Comparison of ENCODE assay signal across 33 cellular contexts in the genomic region with DNA sequence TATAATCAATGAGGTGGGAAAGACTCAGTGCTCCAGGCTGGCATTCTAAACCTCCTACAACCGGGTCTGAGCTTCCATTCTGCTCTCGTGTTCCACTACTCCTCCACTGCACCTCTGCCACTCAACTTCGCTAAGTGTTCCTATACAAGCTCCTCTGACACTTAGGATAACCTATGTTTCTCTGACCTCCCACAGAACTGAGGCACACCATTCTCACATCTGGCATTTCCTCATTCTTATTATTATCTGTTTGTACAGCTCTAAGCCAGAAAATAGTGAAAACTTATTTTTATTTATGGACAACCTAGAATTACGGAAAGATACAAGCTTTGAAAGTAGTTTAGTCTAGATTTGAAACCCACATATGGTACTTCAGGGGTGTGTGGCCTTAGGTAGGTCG.
DNase-seq lines count a peak whose midpoint lies in the region; ATAC-seq, FAIRE-seq and TF ChIP-seq lines count a peak whose summit lies in the region.
"Had no signal": no experiment of that assay in that cellular context is flagged by ENCODE, and none has a peak within 500 bp of the region (broad histone marks: within the 10 kb centered on the region; RNA-seq: fewer than 3 reads in every experiment).

No MANE protein-coding gene starts in this region.

- no peak overlapping the region for H3K9ac ChIP-seq in astrocyte (ENCODE audit: low read length)
- H3K9ac ChIP-seq in skeletal muscle tissue (ENCODE audit: low read depth in 1 of 3, low read length in 3 of 3) = peak overlapping the region in 1 of 3 donors; percentile 23
- H3K9ac ChIP-seq: neural progenitor cell had no signal

- no peak for ATAC-seq in activated naive CD8-positive, alpha-beta T cell treated with anti-CD3 and anti-CD28 coated beads, Interleukin-2, amount 50 U/mL, for 24 hours
- ATAC-seq in naive thymus-derived CD4-positive, alpha-beta T cell = no peak
- ATAC-seq: lower lobe of right lung, Panc1 had no signal

- no peak overlapping the region for H3K4me2 ChIP-seq in astrocyte (ENCODE audit: low read length)
- H3K4me2 ChIP-seq: neural progenitor cell had no signal

- peaks cover 96% of the 10 kb centered on the region for H3K79me2 ChIP-seq in astrocyte (ENCODE audit: insufficient read depth, low read length)

- H3K4me1 Mint-ChIP-seq in activated naive CD8-positive, alpha-beta T cell treated with anti-CD3 and anti-CD28 coated beads for 36 hours = peaks cover 46% of the 10 kb centered on the region
- peaks cover 48% of the 10 kb centered on the region for H3K4me1 Mint-ChIP-seq in activated naive CD8-positive, alpha-beta T cell treated with anti-CD3 and anti-CD28 coated beads, Interleukin-2, amount 50 U/mL, for 24 hours
- H3K4me1 Mint-ChIP-seq in astrocyte (ENCODE audit: low read depth, unreplicated experiment) = peaks cover 52% of the 10 kb centered on the region
- peaks cover 22 to 66% (median 61%) of the 10 kb centered on the region in 7 donors for H3K4me1 Mint-ChIP-seq in naive thymus-derived CD4-positive, alpha-beta T cell

- H3K27me3 ChIP-seq in astrocyte (ENCODE audit: insufficient read depth, low read length) (no peaks in the 10 kb centered on the region), skeletal muscle tissue (ENCODE audit: control insufficient read depth in 3 of 3, insufficient read depth in 3 of 3, low read length in 3 of 3) (no peaks in the 10 kb centered on the region)
- no peaks in the 10 kb centered on the region for H3K27me3 ChIP-seq in naive thymus-derived CD4-positive, alpha-beta T cell (ENCODE audit: control insufficient read depth in 2 of 2, insufficient read depth in 2 of 2, low read length in 2 of 2)
- H3K27me3 ChIP-seq: esophagus muscularis mucosa, MG63, neural progenitor cell, stomach, uterus had no signal

- H3K4me1 ChIP-seq in astrocyte (ENCODE audit: insufficient read depth, low read length) = peaks cover 36% of the 10 kb centered on the region
- H3K4me1 ChIP-seq in naive thymus-derived CD4-positive, alpha-beta T cell (ENCODE audit: control insufficient read depth in 2 of 2, insufficient read depth in 2 of 2, low read length in 2 of 2) = peaks cover 0 to 16% of the 10 kb centered on the region in 2 donors
- peaks cover 39 to 43% (median 40%) of the 10 kb centered on the region in 3 donors for H3K4me1 ChIP-seq in skeletal muscle tissue (ENCODE audit: control insufficient read depth in 3 of 3, insufficient read depth in 3 of 3, low read length in 3 of 3)

- H3K27ac Mint-ChIP-seq in activated naive CD8-positive, alpha-beta T cell treated with anti-CD3 and anti-CD28 coated beads for 36 hours = peak overlapping the region; percentile 31
- no peak overlapping the region for H3K27ac Mint-ChIP-seq in activated naive CD8-positive, alpha-beta T cell treated with anti-CD3 and anti-CD28 coated beads, Interleukin-2, amount 50 U/mL, for 24 hours
- H3K27ac Mint-ChIP-seq in astrocyte (ENCODE audit: unreplicated experiment) = peak overlapping the region; percentile 91
- peak overlapping the region in 7 of 9 donors; percentile 1 to 79 (median 11) for H3K27ac Mint-ChIP-seq in naive thymus-derived CD4-positive, alpha-beta T cell
- H3K27ac Mint-ChIP-seq: activated CD4-positive, alpha-beta T cell treated with anti-CD3 and anti-CD28 coated beads, Interleukin-2, amount 10 ng/mL, durations not matched to agents 7 days and 5 days; activated naive CD8-positive, alpha-beta T cell treated with anti-CD3 and anti-CD28 coated beads, Interleukin-2, amount 10 ng/mL, durations not matched to agents 7 days and 5 days; dendritic cell treated with granulocyte-macrophage colony-stimulating factor and Interleukin-4, amounts not matched to agents 40 ng/mL and 50 ng/mL, for 4 days; neural progenitor cell had no signal

- H3K9me3 ChIP-seq in astrocyte (ENCODE audit: insufficient read depth, low read depth, low read length) (no peaks in the 10 kb centered on the region), skeletal muscle tissue (ENCODE audit: control insufficient read depth in 3 of 3, low read length in 3 of 3) (no peaks in the 10 kb centered on the region)
- no peaks in the 10 kb centered on the region for H3K9me3 ChIP-seq in naive thymus-derived CD4-positive, alpha-beta T cell (ENCODE audit: control insufficient read depth in 2 of 3, low read length in 3 of 3)
- H3K9me3 ChIP-seq: esophagus muscularis mucosa, lower lobe of right lung, MG63, stomach, uterus had no signal

- POLR2A ChIA-PET in naive thymus-derived CD4-positive, alpha-beta T cell (lab: Charles Lee) = no interaction called here

- H3K27me3 Mint-ChIP-seq in activated naive CD8-positive, alpha-beta T cell treated with anti-CD3 and anti-CD28 coated beads for 36 hours = no peaks in the 10 kb centered on the region
- H3K27me3 Mint-ChIP-seq in activated naive CD8-positive, alpha-beta T cell treated with anti-CD3 and anti-CD28 coated beads, Interleukin-2, amount 50 U/mL, for 24 hours = no peaks in the 10 kb centered on the region
- H3K27me3 Mint-ChIP-seq in astrocyte (ENCODE audit: low read depth, unreplicated experiment) = no peaks in the 10 kb centered on the region
- H3K27me3 Mint-ChIP-seq in naive thymus-derived CD4-positive, alpha-beta T cell = no peaks in the 10 kb centered on the region
- H3K27me3 Mint-ChIP-seq: activated CD4-positive, alpha-beta T cell treated with anti-CD3 and anti-CD28 coated beads, Interleukin-2, amount 10 ng/mL, durations not matched to agents 7 days and 5 days; activated naive CD8-positive, alpha-beta T cell treated with anti-CD3 and anti-CD28 coated beads, Interleukin-2, amount 10 ng/mL, durations not matched to agents 7 days and 5 days; dendritic cell treated with granulocyte-macrophage colony-stimulating factor and Interleukin-4, amounts not matched to agents 40 ng/mL and 50 ng/mL, for 4 days had no signal

- H3K4me3 Mint-ChIP-seq in activated naive CD8-positive, alpha-beta T cell treated with anti-CD3 and anti-CD28 coated beads for 36 hours = no peak overlapping the region
- no peak overlapping the region for H3K4me3 Mint-ChIP-seq in activated naive CD8-positive, alpha-beta T cell treated with anti-CD3 and anti-CD28 coated beads, Interleukin-2, amount 50 U/mL, for 24 hours
- H3K4me3 Mint-ChIP-seq in astrocyte (ENCODE audit: unreplicated experiment) = no peak overlapping the region
- no peak overlapping the region for H3K4me3 Mint-ChIP-seq in naive thymus-derived CD4-positive, alpha-beta T cell
- H3K4me3 Mint-ChIP-seq: activated CD4-positive, alpha-beta T cell treated with anti-CD3 and anti-CD28 coated beads, Interleukin-2, amount 10 ng/mL, durations not matched to agents 7 days and 5 days; activated naive CD8-positive, alpha-beta T cell treated with anti-CD3 and anti-CD28 coated beads, Interleukin-2, amount 10 ng/mL, durations not matched to agents 7 days and 5 days; dendritic cell treated with granulocyte-macrophage colony-stimulating factor and Interleukin-4, amounts not matched to agents 40 ng/mL and 50 ng/mL, for 4 days; neural progenitor cell had no signal

- H3K27ac ChIP-seq in astrocyte (ENCODE audit: low read depth, low read length) (no peak overlapping the region), skeletal muscle tissue (ENCODE audit: low read depth, low read length) (peak overlapping the region; percentile 21)
- H3K27ac ChIP-seq in naive thymus-derived CD4-positive, alpha-beta T cell (ENCODE audit: low read depth, low read length) = no peak overlapping the region
- H3K27ac ChIP-seq: esophagus muscularis mucosa, lower lobe of right lung, neural progenitor cell, stomach, uterus had no signal

- CTCF ChIA-PET in naive thymus-derived CD4-positive, alpha-beta T cell (lab: Charles Lee) = no interaction called here

- no peak for FAIRE-seq in astrocyte (lab: Jason Lieb, UNC)
- FAIRE-seq: A204.1, D721Med, endometrium, GM19239 had no signal

- H3K4me3 ChIP-seq in astrocyte (ENCODE audit: insufficient read depth, low read depth, low read length) = no peak overlapping the region
- H3K4me3 ChIP-seq in naive thymus-derived CD4-positive, alpha-beta T cell (ENCODE audit: low read length) = no peak overlapping the region
- H3K4me3 ChIP-seq in skeletal muscle tissue (ENCODE audit: low read length in 3 of 3) = peak overlapping the region in 1 of 3 donors; percentile 29
- H3K4me3 ChIP-seq: esophagus muscularis mucosa, lower lobe of right lung, MG63, neural progenitor cell, stomach, uterus had no signal

- peaks cover 72% of the 10 kb centered on the region for H4K20me1 ChIP-seq in astrocyte (ENCODE audit: insufficient read depth, low read length)

- peaks cover 6% of the 10 kb centered on the region for H3K36me3 Mint-ChIP-seq in activated naive CD8-positive, alpha-beta T cell treated with anti-CD3 and anti-CD28 coated beads for 36 hours
- H3K36me3 Mint-ChIP-seq in activated naive CD8-positive, alpha-beta T cell treated with anti-CD3 and anti-CD28 coated beads, Interleukin-2, amount 50 U/mL, for 24 hours (ENCODE audit: low read depth) = no peaks in the 10 kb centered on the region
- H3K36me3 Mint-ChIP-seq in astrocyte (ENCODE audit: low read depth, unreplicated experiment) = peaks cover 3% of the 10 kb centered on the region
- H3K36me3 Mint-ChIP-seq in naive thymus-derived CD4-positive, alpha-beta T cell = peaks cover 0 to 3% (median 0%) of the 10 kb centered on the region in 5 donors
- H3K36me3 Mint-ChIP-seq: neural progenitor cell had no signal

- no peak for DNase-seq in activated naive CD8-positive, alpha-beta T cell treated with anti-CD3 and anti-CD28 coated beads for 36 hours
- DNase-seq in activated naive CD8-positive, alpha-beta T cell treated with anti-CD3 and anti-CD28 coated beads, Interleukin-2, amount 50 U/mL, for 24 hours = no peak
- DNase-seq in astrocyte (ENCODE audit: low read depth) (no peak), NCI-H1105 (lab: John Stamatoyannopoulos, UW) (no peak), DMS153 treated with DMSO at 0.1 percent for 48 hours (lab: John Stamatoyannopoulos, UW; ENCODE audit: unreplicated experiment) (no peak)
- no peak for DNase-seq in naive thymus-derived CD4-positive, alpha-beta T cell
- no peak for DNase-seq in stimulated activated naive CD4-positive, alpha-beta T cell (lab: John Stamatoyannopoulos, UW)
- DNase-seq: activated CD4-positive, alpha-beta T cell treated with anti-CD3 and anti-CD28 coated beads, Interleukin-2, amount 10 ng/mL, durations not matched to agents 7 days and 5 days; activated gamma-delta T cell; activated naive CD8-positive, alpha-beta T cell treated with anti-CD3 and anti-CD28 coated beads, Interleukin-2, amount 10 ng/mL, durations not matched to agents 7 days and 5 days; activated T-cell treated with anti-CD3 and anti-CD28 coated beads, Interleukin-2, amount 50 U/mL, for 1 hour; foreskin melanocyte; KG1; lower lobe of right lung; MG63; NCI-H1105 treated with DMSO at 0.1 percent for 48 hours; NCI-H2029; NCI-H2227 treated with DMSO at 0.1 percent for 48 hours; right cardiac atrium; Right ventricle myocardium superior; stimulated activated CD4-positive, alpha-beta T cell treated with anti-CD3 and anti-CD28 coated beads, Interleukin-12 subunit alpha, Interleukin-12 subunit beta, amount 100 ng/mL, for 4 hours; stimulated activated CD4-positive, alpha-beta T cell treated with anti-CD3 and anti-CD28 coated beads, Interleukin-2, amount 100 ng/mL, for 48 hours; stomach; uterus had no signal

- no peak for TF ChIP-seq CTCF in astrocyte (IDR thresholded peaks at IDR 0.05; ENCODE audit: insufficient read depth, low read depth, low read length)

- intact Hi-C loops in naive thymus-derived CD4-positive, alpha-beta T cell (cut with micrococcal nuclease) = no loop called here

- no peaks in the 10 kb centered on the region for H3K9me3 Mint-ChIP-seq in activated naive CD8-positive, alpha-beta T cell treated with anti-CD3 and anti-CD28 coated beads for 36 hours
- no peaks in the 10 kb centered on the region for H3K9me3 Mint-ChIP-seq in activated naive CD8-positive, alpha-beta T cell treated with anti-CD3 and anti-CD28 coated beads, Interleukin-2, amount 50 U/mL, for 24 hours
- H3K9me3 Mint-ChIP-seq in astrocyte (ENCODE audit: unreplicated experiment) = no peaks in the 10 kb centered on the region
- H3K9me3 Mint-ChIP-seq in naive thymus-derived CD4-positive, alpha-beta T cell = no peaks in the 10 kb centered on the region
- H3K9me3 Mint-ChIP-seq: activated CD4-positive, alpha-beta T cell treated with anti-CD3 and anti-CD28 coated beads, Interleukin-2, amount 10 ng/mL, durations not matched to agents 7 days and 5 days; activated naive CD8-positive, alpha-beta T cell treated with anti-CD3 and anti-CD28 coated beads, Interleukin-2, amount 10 ng/mL, durations not matched to agents 7 days and 5 days; dendritic cell treated with granulocyte-macrophage colony-stimulating factor and Interleukin-4, amounts not matched to agents 40 ng/mL and 50 ng/mL, for 4 days; neural progenitor cell had no signal

- H2AFZ ChIP-seq in astrocyte (ENCODE audit: low read depth, low read length) = no peak overlapping the region
- H2AFZ ChIP-seq: neural progenitor cell had no signal

- H3K36me3 ChIP-seq in astrocyte (ENCODE audit: insufficient read depth, low read length) = no peaks in the 10 kb centered on the region
- no peaks in the 10 kb centered on the region for H3K36me3 ChIP-seq in naive thymus-derived CD4-positive, alpha-beta T cell (ENCODE audit: control insufficient read depth in 2 of 3, insufficient read depth in 3 of 3, low read length in 3 of 3)
- no peaks in the 10 kb centered on the region for H3K36me3 ChIP-seq in skeletal muscle tissue (ENCODE audit: control insufficient read depth in 3 of 3, insufficient read depth in 3 of 3, low read length in 3 of 3)
- H3K36me3 ChIP-seq: esophagus muscularis mucosa, lower lobe of right lung, MG63, neural progenitor cell, stomach, uterus had no signal
